ENCODE assay signal across 8 cellular contexts in the genomic region with DNA sequence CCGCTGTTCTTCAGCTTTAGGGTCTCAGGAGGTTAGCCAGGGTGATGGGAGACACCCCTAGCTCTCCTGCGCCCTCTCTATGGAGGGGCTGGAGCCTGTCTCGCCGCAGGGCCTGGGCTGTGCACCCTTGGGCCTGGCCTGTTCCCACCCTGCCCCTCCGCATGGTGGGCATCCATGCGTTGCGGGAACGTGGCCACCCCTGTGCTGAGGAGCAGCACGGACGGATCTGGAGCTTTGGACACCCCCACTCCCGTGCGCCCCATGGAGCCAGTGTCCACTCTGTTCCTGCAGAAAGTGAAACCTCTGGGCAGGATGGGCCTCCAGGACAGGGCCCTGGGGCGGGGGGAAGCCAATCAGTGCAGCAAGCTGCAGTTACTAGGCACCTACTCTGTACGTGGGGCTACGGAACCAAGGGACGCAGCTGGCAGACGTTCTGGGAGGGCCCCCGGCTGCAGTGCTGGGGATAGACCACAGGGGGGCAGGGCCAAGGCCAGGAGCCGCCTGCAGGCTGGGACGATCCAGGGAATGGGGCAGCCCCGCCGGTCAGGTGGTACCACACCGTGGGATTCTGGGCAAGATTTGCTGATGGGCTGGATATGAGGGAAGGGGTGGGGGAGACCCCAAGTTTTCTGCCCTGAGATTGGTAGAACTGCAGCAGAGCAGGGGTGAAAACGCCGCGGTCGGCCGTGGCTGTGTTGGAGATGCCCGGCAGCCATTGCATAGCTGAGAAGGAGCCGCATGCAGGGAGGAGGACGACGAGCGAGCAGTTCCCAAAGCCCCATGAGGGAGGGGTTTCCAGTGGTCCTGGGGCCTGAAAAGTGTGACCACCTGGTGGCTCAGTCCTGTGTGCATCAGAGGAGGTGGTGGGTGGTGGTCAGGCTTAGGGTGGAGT. TPM values are rescaled to one million over a fixed set of nuclear protein-coding genes. Genes with fewer than 3 reads are reported as not detected.
DNase-seq lines count a peak whose midpoint lies in the region; ATAC-seq and TF ChIP-seq lines count a peak whose summit lies in the region.

No MANE protein-coding gene starts in this region.

- TF ChIP-seq POLR2A in heart left ventricle (IDR thresholded peaks at IDR 0.05): no peak

- H3K4me1 Mint-ChIP-seq in activated naive CD8-positive, alpha-beta T cell treated with anti-CD3 and anti-CD28 coated beads, Interleukin-2, amount 10 ng/mL, durations not matched to agents 7 days and 5 days: no peaks in the 10 kb centered on the region

- DNase-seq in NCI-H2196 (lab: John Stamatoyannopoulos, UW; ENCODE audit: unreplicated experiment) (peak; percentile 17), NCI-H2196 treated with DMSO at 0.1 percent for 48 hours (lab: John Stamatoyannopoulos, UW; ENCODE audit: unreplicated experiment) (no peak), NCI-H82 treated with DMSO at 0.1 percent for 48 hours (lab: John Stamatoyannopoulos, UW; ENCODE audit: unreplicated experiment) (peak; percentile 3), heart left ventricle (peak; percentile 40 to 82 (median 53)), sciatic nerve (ENCODE audit: low spot score) (peak; percentile 71), DMS79 (lab: John Stamatoyannopoulos, UW) (no peak), NOMO-1 (lab: John Stamatoyannopoulos, UW; ENCODE audit: unreplicated experiment in 2 of 2) (no peak)
- no peak for DNase-seq in activated naive CD8-positive, alpha-beta T cell treated with anti-CD3 and anti-CD28 coated beads, Interleukin-2, amount 10 ng/mL, durations not matched to agents 7 days and 5 days

- H3K27me3 Mint-ChIP-seq in activated naive CD8-positive, alpha-beta T cell treated with anti-CD3 and anti-CD28 coated beads, Interleukin-2, amount 10 ng/mL, durations not matched to agents 7 days and 5 days: peaks cover 4% of the 10 kb centered on the region

- H3K9me3 ChIP-seq in heart left ventricle: no peaks in the 10 kb centered on the region

- no peaks in the 10 kb centered on the region for H3K36me3 Mint-ChIP-seq in activated naive CD8-positive, alpha-beta T cell treated with anti-CD3 and anti-CD28 coated beads, Interleukin-2, amount 10 ng/mL, durations not matched to agents 7 days and 5 days

- POLR2A ChIA-PET in activated naive CD8-positive, alpha-beta T cell treated with anti-CD3 and anti-CD28 coated beads, Interleukin-2, amount 10 ng/mL, durations not matched to agents 7 days and 5 days (lab: Charles Lee): no interaction called here

- peak; percentile 46 for ATAC-seq in activated naive CD8-positive, alpha-beta T cell treated with anti-CD3 and anti-CD28 coated beads, Interleukin-2, amount 10 ng/mL, durations not matched to agents 7 days and 5 days (ENCODE audit: low read depth)
- peak; percentile 50 to 92 (median 77) for ATAC-seq in heart left ventricle
- ATAC-seq in sciatic nerve: peak; percentile 54

- H3K27me3 ChIP-seq in heart left ventricle: peaks cover 0 to 41% (median 4%) of the 10 kb centered on the region in 9 donors

- peak; percentile 66 to 90 (median 78) for TF ChIP-seq CTCF in heart left ventricle (IDR thresholded peaks at IDR 0.05)

- H3K36me3 ChIP-seq in heart left ventricle: no peaks in the 10 kb centered on the region

- H3K27ac ChIP-seq in heart left ventricle: no peak overlapping the region

- no peak overlapping the region for H3K27ac Mint-ChIP-seq in activated naive CD8-positive, alpha-beta T cell treated with anti-CD3 and anti-CD28 coated beads, Interleukin-2, amount 10 ng/mL, durations not matched to agents 7 days and 5 days

- H3K4me3 ChIP-seq in heart left ventricle: peak overlapping the region in 2 of 12 donors; percentile 12 to 22

- peaks cover 1% of the 10 kb centered on the region for H3K9me3 Mint-ChIP-seq in activated naive CD8-positive, alpha-beta T cell treated with anti-CD3 and anti-CD28 coated beads, Interleukin-2, amount 10 ng/mL, durations not matched to agents 7 days and 5 days

- H3K4me1 ChIP-seq in heart left ventricle: peaks cover 0 to 5% (median 0%) of the 10 kb centered on the region in 12 donors

- intact Hi-C loops in heart left ventricle (cut with DNase I): loop anchor here in 7 of 10 donors (1.0 to 5.0 kb wide), 3 partner anchors 27 to 107 kb away; no protein-coding TSS in a partner anchor
- intact Hi-C loops in sciatic nerve (cut with DNase I): no loop called here

- no peak overlapping the region for H3K4me3 Mint-ChIP-seq in activated naive CD8-positive, alpha-beta T cell treated with anti-CD3 and anti-CD28 coated beads, Interleukin-2, amount 10 ng/mL, durations not matched to agents 7 days and 5 days

- 30 to 42% (median 39%) methylated on average over 20 to 33 of the region's 33 CpGs for WGBS in heart left ventricle, 4 donors

RNA-seq across cellular contexts. Expression of gene TP73, which starts 43.3 kb away (rescaled TPM):
- 1 to 10 TPM in 1 of 2 experiments, under 1 TPM in 1; 0.62 to 1.1 TPM for total RNA-seq in activated naive CD8-positive, alpha-beta T cell treated with anti-CD3 and anti-CD28 coated beads, Interleukin-2, amount 10 ng/mL, durations not matched to agents 7 days and 5 days
- under 1 TPM in 3 of 9 donors, not detected in 6; 0.15 to 0.53 (median 0.19) TPM for total RNA-seq in heart left ventricle
- under 1 TPM; 0.01 to 0.11 TPM for polyA plus RNA-seq in heart left ventricle
- not detected for total RNA-seq in sciatic nerve

RNA-seq across cellular contexts. Expression of gene WRAP73, which starts 45.7 kb away (rescaled TPM):
- total RNA-seq in activated naive CD8-positive, alpha-beta T cell treated with anti-CD3 and anti-CD28 coated beads, Interleukin-2, amount 10 ng/mL, durations not matched to agents 7 days and 5 days: 10 to 100 TPM; 40.2 to 41.6 TPM
- total RNA-seq in heart left ventricle (10 to 100 TPM in 6 of 9 donors, 1 to 10 TPM in 3; 8.5 to 21.6 (median 11.3) TPM), sciatic nerve (18.9 TPM)
- 10 to 100 TPM in 1 of 2 donors, 1 to 10 TPM in 1; 9.3 to 18.0 TPM for polyA plus RNA-seq in heart left ventricle

RNA-seq across cellular contexts. Expression of gene CCDC27, which starts 56.7 kb away (rescaled TPM):
- total RNA-seq in activated naive CD8-positive, alpha-beta T cell treated with anti-CD3 and anti-CD28 coated beads, Interleukin-2, amount 10 ng/mL, durations not matched to agents 7 days and 5 days: not detected
- total RNA-seq in heart left ventricle: not detected
- not detected for polyA plus RNA-seq in heart left ventricle
- total RNA-seq in sciatic nerve: not detected

Comparison
In these comparisons a context has a peak if more than half of its experiments do, and no peak if none do; other contexts are left out.
1. DNase-seq: peak in NCI-H2196 (single experiment), NCI-H82 treated with DMSO at 0.1 percent for 48 hours (single experiment), heart left ventricle (5 of 5) and sciatic nerve (single experiment); none in NCI-H2196 treated with DMSO at 0.1 percent for 48 hours (single experiment), activated naive CD8-positive, alpha-beta T cell treated with anti-CD3 and anti-CD28 coated beads, Interleukin-2, amount 10 ng/mL, durations not matched to agents 7 days and 5 days (single experiment), DMS79 (single experiment) and NOMO-1 (0 of 2).
2. Peak in every context shown above with its lines, with median percentiles within 50 percentile points of each other: ATAC-seq.